ENCODE assay signal across 22 cellular contexts in the genomic region with DNA sequence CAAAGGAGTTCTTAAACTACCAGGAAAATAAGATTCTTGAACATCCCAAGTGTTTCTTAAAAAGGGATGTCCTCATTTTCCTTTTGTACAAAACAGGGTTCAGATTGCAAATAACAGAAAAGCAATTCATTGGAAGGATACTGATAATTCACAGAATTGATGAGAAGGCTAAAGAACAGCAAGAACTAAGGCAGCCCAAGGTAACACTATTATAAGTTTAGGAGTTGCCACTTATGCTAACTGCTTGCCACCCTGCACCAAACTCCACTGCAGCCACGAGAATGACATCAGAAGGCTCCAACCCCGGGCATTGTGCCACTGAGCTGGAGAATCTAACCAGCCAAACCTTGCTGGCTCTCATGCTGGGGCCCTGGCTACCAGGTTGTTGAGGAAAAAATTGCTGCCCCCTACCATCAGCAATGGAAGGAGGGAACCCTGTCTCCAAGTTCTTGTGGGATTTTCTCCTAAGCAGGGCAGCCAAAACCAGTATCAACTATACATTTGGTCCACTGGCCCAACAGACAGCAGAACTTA.
DNase-seq lines count a peak whose midpoint lies in the region; ATAC-seq and TF ChIP-seq lines count a peak whose summit lies in the region.
"Had no signal": no experiment of that assay in that cellular context is flagged by ENCODE, and none has a peak within 500 bp of the region (broad histone marks: within the 10 kb centered on the region; RNA-seq: fewer than 3 reads in every experiment).

No MANE protein-coding gene starts in this region.

- no peak overlapping the region for H3K9ac ChIP-seq in PC-3 (ENCODE audit: low read length)
- H3K9ac ChIP-seq: parathyroid adenoma had no signal

- no peak overlapping the region for H3K4me2 ChIP-seq in PC-3 (ENCODE audit: low read length)

- H3K79me2 ChIP-seq in PC-3 (ENCODE audit: low read length): no peaks in the 10 kb centered on the region
- H3K79me2 ChIP-seq: parathyroid adenoma had no signal

- H3K9me3 ChIP-seq in PC-3 (ENCODE audit: low read length): no peaks in the 10 kb centered on the region
- H3K9me3 ChIP-seq: gastroesophageal sphincter, sigmoid colon, SJCRH30 had no signal

- CTCF ChIA-PET in PC-3 (lab: Charles Lee): no interaction called here

- ATAC-seq in HG03571 (IDR thresholded peaks at IDR 0.05; ENCODE audit: unreplicated experiment) (no peak), PC-3 (no peak), HG02642 (IDR thresholded peaks at IDR 0.05; ENCODE audit: poor library complexity, unreplicated experiment) (no peak)
- ATAC-seq: activated T-cell treated with anti-CD3 and anti-CD28 coated beads, Interleukin-2, amount 50 U/mL, for 72 hours; esophagus mucosa; gastroesophageal sphincter; natural killer cell; T-cell had no signal

- no peaks in the 10 kb centered on the region for H3F3A ChIP-seq in PC-3 (ENCODE audit: low read length, unreplicated experiment)

- no peaks in the 10 kb centered on the region for H3K4me1 ChIP-seq in PC-3 (ENCODE audit: insufficient read depth, low read length)
- H3K4me1 ChIP-seq: parathyroid adenoma, SJCRH30 had no signal

- no peak overlapping the region for H2AFZ ChIP-seq in PC-3 (ENCODE audit: low read length)
- H2AFZ ChIP-seq: parathyroid adenoma had no signal

- POLR2A ChIA-PET in PC-3 (lab: Charles Lee; ENCODE audit: unreplicated experiment): no interaction called here

- no TSS peak for BruUV-seq in PC-3 (replicated peaks; lab: Mats Ljungman, UMichigan)

- no peak overlapping the region for H3K4me3 ChIP-seq in PC-3 (ENCODE audit: low read length)
- H3K4me3 ChIP-seq: gastroesophageal sphincter, sigmoid colon, SJCRH30 had no signal

- H4K20me1 ChIP-seq in PC-3 (ENCODE audit: low read length): no peaks in the 10 kb centered on the region

- DNase-seq in NCI-H345 (lab: John Stamatoyannopoulos, UW): peak; percentile 11
- no peak for DNase-seq in NCI-H345 treated with DMSO at 0.1 percent for 48 hours (lab: John Stamatoyannopoulos, UW; ENCODE audit: unreplicated experiment)
- DNase-seq in NCI-H446 (lab: John Stamatoyannopoulos, UW): peak; percentile 49 to 59
- DNase-seq in globus pallidus (ENCODE audit: low spot score): peak; percentile 7
- peak; percentile 45 for DNase-seq in myocyte (ENCODE audit: low read depth)
- no peak for DNase-seq in PC-3
- DNase-seq: activated naive CD4-positive, alpha-beta T cell treated with anti-CD3 and anti-CD28 coated beads, Interleukin-2, amount 10 ng/mL, durations not matched to agents 7 days and 5 days; activated T-cell treated with anti-CD3 and anti-CD28 coated beads, Interleukin-2, amount 50 U/mL, for 72 hours; AML-193; CD8-positive, alpha-beta memory T cell; DMS79; natural killer cell; NCI-H1105 treated with DMSO at 0.1 percent for 48 hours; NCI-H2171 treated with DMSO at 0.1 percent for 48 hours; sigmoid colon; SJCRH30; T-cell had no signal

- H3K36me3 ChIP-seq in PC-3 (ENCODE audit: low read depth, low read length): no peaks in the 10 kb centered on the region
- H3K36me3 ChIP-seq: gastroesophageal sphincter, sigmoid colon, SJCRH30 had no signal

- no peaks in the 10 kb centered on the region for H3K9me2 ChIP-seq in PC-3 (replicated peaks; ENCODE audit: low read length)

- TF ChIP-seq CTCF in PC-3 (conservative IDR thresholded peaks at IDR 0.05; ENCODE audit: low read depth, low read length): no peak

- H3K27ac ChIP-seq in PC-3 (ENCODE audit: low read length): no peak overlapping the region
- H3K27ac ChIP-seq: gastroesophageal sphincter, parathyroid adenoma, sigmoid colon, SJCRH30 had no signal

- no peaks in the 10 kb centered on the region for H3K27me3 ChIP-seq in PC-3 (ENCODE audit: low read length)
- H3K27me3 ChIP-seq: gastroesophageal sphincter, sigmoid colon, SJCRH30 had no signal

- intact Hi-C loops in PC-3 (cut with micrococcal nuclease): no loop called here

Comparison
In these comparisons a context has a peak if more than half of its experiments do, and no peak if none do; other contexts are left out.
1. DNase-seq: peak in NCI-H345 (single experiment), NCI-H446 (2 of 2), globus pallidus (single experiment) and myocyte (single experiment); none in NCI-H345 treated with DMSO at 0.1 percent for 48 hours (single experiment) and PC-3 (single experiment).